ENCODE assay signal across 11 cellular contexts in genomic region chr11:134277176-134278001, GRCh38. TPM values are rescaled to one million over a fixed set of nuclear protein-coding genes. Genes with fewer than 3 reads are reported as not detected.
A peak's percentile ranks its signal among the peaks of the same experiment; 100 is the strongest.
DNase-seq lines count a peak whose midpoint lies in the region; ATAC-seq and TF ChIP-seq lines count a peak whose summit lies in the region.
"Had no signal": no experiment of that assay in that cellular context is flagged by ENCODE, and none has a peak within 500 bp of the region (broad histone marks: within the 10 kb centered on the region; RNA-seq: fewer than 3 reads in every experiment).

No MANE protein-coding gene starts in this region.

- H3K27me3 Mint-ChIP-seq in T-helper 2 cell treated with Interferon-gamma antibody and Interleukin-4, amounts not matched to agents 5 μg/mL and 100 μg/mL, for 36 hours (ENCODE audit: low read depth): peaks cover 2% of the 10 kb centered on the region
- H3K27me3 Mint-ChIP-seq in activated T-cell treated with anti-CD3 and anti-CD28 coated beads, Interleukin-2, amount 50 U/mL, for 72 hours (ENCODE audit: low read depth): no peaks in the 10 kb centered on the region

- H4K20me1 ChIP-seq in smooth muscle cell (ENCODE audit: low read depth): no peaks in the 10 kb centered on the region

- H3K36me3 ChIP-seq in iPS-15b (ENCODE audit: control insufficient read depth, insufficient read depth, low read length) (peaks cover 3% of the 10 kb centered on the region), smooth muscle cell (ENCODE audit: low read depth) (no peaks in the 10 kb centered on the region)

- H3F3A ChIP-seq in smooth muscle cell (ENCODE audit: low read depth): no peaks in the 10 kb centered on the region

- no peak overlapping the region for H2AFZ ChIP-seq in smooth muscle cell (ENCODE audit: low read depth)

- H3K36me3 Mint-ChIP-seq in T-helper 2 cell treated with Interferon-gamma antibody and Interleukin-4, amounts not matched to agents 5 μg/mL and 100 μg/mL, for 36 hours (ENCODE audit: low read depth): peaks cover 21% of the 10 kb centered on the region
- peaks cover 5 to 8% of the 10 kb centered on the region in 2 donors for H3K36me3 Mint-ChIP-seq in activated T-cell treated with anti-CD3 and anti-CD28 coated beads, Interleukin-2, amount 50 U/mL, for 72 hours (ENCODE audit: insufficient read depth in 2 of 2)

- peaks cover 19% of the 10 kb centered on the region for H3K4me1 ChIP-seq in iPS-15b (ENCODE audit: control insufficient read depth, insufficient read depth, low read length)
- H3K4me1 ChIP-seq in smooth muscle cell (ENCODE audit: low read depth): peaks cover 17% of the 10 kb centered on the region

- no peak overlapping the region for H3K27ac ChIP-seq in smooth muscle cell (ENCODE audit: low read depth)
- H3K27ac ChIP-seq: A549 had no signal

- peak overlapping the region; percentile 85 for H3K4me3 ChIP-seq in iPS-15b (ENCODE audit: low read depth, low read length)
- H3K4me3 ChIP-seq in smooth muscle cell: no peak overlapping the region

- peak overlapping the region; percentile 82 for H3K4me3 Mint-ChIP-seq in T-helper 2 cell treated with Interferon-gamma antibody and Interleukin-4, amounts not matched to agents 5 μg/mL and 100 μg/mL, for 36 hours
- peak overlapping the region; percentile 87 to 93 for H3K4me3 Mint-ChIP-seq in activated T-cell treated with anti-CD3 and anti-CD28 coated beads, Interleukin-2, amount 50 U/mL, for 72 hours

- ATAC-seq in activated T-cell treated with anti-CD3 and anti-CD28 coated beads, Interleukin-2, amount 50 U/mL, for 72 hours (replicated peaks in 1 of 2): no peak

- H3K9me3 ChIP-seq in iPS-15b (ENCODE audit: control insufficient read depth, insufficient read depth, low read length) (no peaks in the 10 kb centered on the region), smooth muscle cell (replicated peaks; ENCODE audit: low read depth) (no peaks in the 10 kb centered on the region)
- H3K9me3 ChIP-seq: A549 had no signal

- H3K4me2 ChIP-seq in smooth muscle cell: peak overlapping the region; percentile 88

- peaks cover 40% of the 10 kb centered on the region for H3K4me1 Mint-ChIP-seq in T-helper 2 cell treated with Interferon-gamma antibody and Interleukin-4, amounts not matched to agents 5 μg/mL and 100 μg/mL, for 36 hours (ENCODE audit: low read depth)
- H3K4me1 Mint-ChIP-seq in activated T-cell treated with anti-CD3 and anti-CD28 coated beads, Interleukin-2, amount 50 U/mL, for 72 hours (ENCODE audit: low read depth): peaks cover 36% of the 10 kb centered on the region

- H3K27me3 ChIP-seq in iPS-15b (ENCODE audit: control insufficient read depth, insufficient read depth, low read length) (peaks cover 3% of the 10 kb centered on the region), smooth muscle cell (ENCODE audit: low read depth) (peaks cover 79% of the 10 kb centered on the region)

- H3K79me2 ChIP-seq in smooth muscle cell (ENCODE audit: low read depth): no peaks in the 10 kb centered on the region

- no peak for DNase-seq in T-helper 2 cell treated with Interferon-gamma antibody and Interleukin-4, amounts not matched to agents 5 μg/mL and 100 μg/mL, for 36 hours (ENCODE audit: low spot score)
- DNase-seq in T-helper 2 cell (no peak), smooth muscle cell (lab: John Stamatoyannopoulos, UW; ENCODE audit: unreplicated experiment) (no peak), pons (ENCODE audit: low spot score) (no peak), NCI-H226 (no peak)
- no peak for DNase-seq in activated T-cell treated with anti-CD3 and anti-CD28 coated beads, Interleukin-2, amount 50 U/mL, for 72 hours
- no peak for DNase-seq in stimulated activated naive CD4-positive, alpha-beta T cell treated with Interleukin-2 at 50 U/mL for 16 hours (lab: John Stamatoyannopoulos, UW)
- DNase-seq: NCI-H510A, small intestine had no signal

- TF ChIP-seq CTCF in smooth muscle cell (IDR thresholded peaks at IDR 0.05; ENCODE audit: borderline replicate concordance, insufficient read depth, poor library complexity, severe bottlenecking): no peak

- H3K9ac ChIP-seq in iPS-15b (ENCODE audit: low read depth, low read length): peak overlapping the region; percentile 66
- no peak overlapping the region for H3K9ac ChIP-seq in smooth muscle cell (ENCODE audit: low read depth)

- peak overlapping the region; percentile 63 for H3K27ac Mint-ChIP-seq in T-helper 2 cell treated with Interferon-gamma antibody and Interleukin-4, amounts not matched to agents 5 μg/mL and 100 μg/mL, for 36 hours
- peak overlapping the region; percentile 58 for H3K27ac Mint-ChIP-seq in activated T-cell treated with anti-CD3 and anti-CD28 coated beads, Interleukin-2, amount 50 U/mL, for 72 hours

- 21% methylated on average over 36 of the region's 36 CpGs for whole genome bisulfite sequencing in smooth muscle cell (ENCODE audit: low lambda C conversion rate)

- H3K9me3 Mint-ChIP-seq in T-helper 2 cell treated with Interferon-gamma antibody and Interleukin-4, amounts not matched to agents 5 μg/mL and 100 μg/mL, for 36 hours: peaks cover 7% of the 10 kb centered on the region
- H3K9me3 Mint-ChIP-seq in activated T-cell treated with anti-CD3 and anti-CD28 coated beads, Interleukin-2, amount 50 U/mL, for 72 hours: no peaks in the 10 kb centered on the region

RNA-seq across cellular contexts. Expression of gene GLB1L3, which starts 1.2 kb away (rescaled TPM):
- total RNA-seq in activated T-cell treated with anti-CD3 and anti-CD28 coated beads, Interleukin-2, amount 50 U/mL, for 72 hours: 10 to 100 TPM; 13.0 to 13.6 TPM
- not detected in 2 replicates for total RNA-seq in smooth muscle cell
- polyA plus RNA-seq in smooth muscle cell: not detected in 2 replicates
- polyA plus RNA-seq: A549 had no signal

RNA-seq across cellular contexts. Expression of gene ACAD8, which starts 24.0 kb away (rescaled TPM):
- total RNA-seq in activated T-cell treated with anti-CD3 and anti-CD28 coated beads, Interleukin-2, amount 50 U/mL, for 72 hours: 10 to 100 TPM; 21.6 to 24.0 TPM
- total RNA-seq in smooth muscle cell: 12.4 and 14.7 TPM in 2 replicates
- 11.5 and 11.7 TPM in 2 replicates for polyA plus RNA-seq in smooth muscle cell

RNA-seq across cellular contexts. Expression of gene THYN1, which starts 24.2 kb away (rescaled TPM):
- total RNA-seq in activated T-cell treated with anti-CD3 and anti-CD28 coated beads, Interleukin-2, amount 50 U/mL, for 72 hours: 10 to 100 TPM; 70.4 to 89.0 TPM
- 49.7 and 53.1 TPM in 2 replicates for total RNA-seq in smooth muscle cell
- 41.3 and 45.4 TPM in 2 replicates for polyA plus RNA-seq in smooth muscle cell

RNA-seq across cellular contexts. Expression of gene VPS26B, which starts 52.9 kb away (rescaled TPM):
- total RNA-seq in activated T-cell treated with anti-CD3 and anti-CD28 coated beads, Interleukin-2, amount 50 U/mL, for 72 hours: 10 to 100 TPM; 42.6 to 48.7 TPM
- total RNA-seq in smooth muscle cell: 30.7 and 32.0 TPM in 2 replicates
- polyA plus RNA-seq in smooth muscle cell: 37.1 and 48.4 TPM in 2 replicates

RNA-seq across cellular contexts. Expression of gene NCAPD3, which starts 53.6 kb away (rescaled TPM):
- 10 to 100 TPM; 65.8 to 75.6 TPM for total RNA-seq in activated T-cell treated with anti-CD3 and anti-CD28 coated beads, Interleukin-2, amount 50 U/mL, for 72 hours
- total RNA-seq in smooth muscle cell: 11.0 and 12.9 TPM in 2 replicates
- 6.6 and 11.6 TPM in 2 replicates for polyA plus RNA-seq in smooth muscle cell

Comparison
In these comparisons a context has a peak if more than half of its experiments do, and no peak if none do; other contexts are left out.
1. RNA of gene GLB1L3, which starts 1.2 kb away (total RNA-seq): 13.0 to 13.6 TPM in activated T-cell treated with anti-CD3 and anti-CD28 coated beads, Interleukin-2, amount 50 U/mL, for 72 hours; not detected in smooth muscle cell; every median in the first group is over 10 times any median in the second.